In the genomic region with DNA sequence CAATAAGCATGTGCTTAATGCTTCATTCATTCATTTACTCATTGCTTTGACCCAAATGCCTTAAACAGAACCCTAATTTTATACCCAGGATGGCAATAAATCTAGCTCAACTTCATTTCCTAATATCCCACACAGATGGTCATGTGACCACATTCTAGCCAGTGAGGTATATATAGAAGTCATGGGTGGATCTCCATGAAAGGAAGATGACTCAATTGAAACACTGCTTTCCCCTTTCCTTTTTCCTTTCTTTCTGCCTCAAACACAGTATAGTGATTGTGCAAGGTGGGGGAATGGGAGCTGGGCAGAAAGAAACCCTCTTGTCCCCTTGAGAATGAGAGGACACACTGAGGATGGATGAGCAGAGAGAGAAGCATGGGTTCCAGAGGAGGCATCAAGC, we compare ENCODE assay signal across 23 cellular contexts.
A peak's percentile ranks its signal among the peaks of the same experiment; 100 is the strongest.
DNase-seq lines count a peak whose midpoint lies in the region; ATAC-seq and TF ChIP-seq lines count a peak whose summit lies in the region.
"Had no signal": no experiment of that assay in that cellular context is flagged by ENCODE, and none has a peak within 500 bp of the region (broad histone marks: within the 10 kb centered on the region; RNA-seq: fewer than 3 reads in every experiment).

No MANE protein-coding gene starts in this region.

- H3K4me1 ChIP-seq in transverse colon, result no peaks in the 10 kb centered on the region
- H3K4me1 ChIP-seq: BE2C, right lobe of liver had no signal

- H3K27ac ChIP-seq in RWPE1, result no peak overlapping the region
- no peak overlapping the region for H3K27ac ChIP-seq in transverse colon
- H3K27ac ChIP-seq: left lung, right lobe of liver had no signal

- intact Hi-C loops in transverse colon (cut with DNase I; ENCODE audit: low total_unique reads), result loop anchor here (10.0 kb wide), 1 partner anchor 66 kb away; no protein-coding TSS in a partner anchor

- no peak for ATAC-seq in HG02852 (IDR thresholded peaks at IDR 0.05; ENCODE audit: unreplicated experiment)
- ATAC-seq: left lung, right lobe of liver, T-helper 17 cell had no signal

- H3K9me3 ChIP-seq in transverse colon, result no peaks in the 10 kb centered on the region
- H3K9me3 ChIP-seq: BE2C, Caco-2, left lung, right lobe of liver had no signal

- peak; percentile 12 for DNase-seq in EL
- peak; percentile 12 for DNase-seq in RWPE1 (ENCODE audit: low spot score)
- DNase-seq in fibroblast of pulmonary artery (ENCODE audit: low read depth), result peak; percentile 56
- DNase-seq in renal cortical epithelial cell (ENCODE audit: low read depth), result peak; percentile 32
- no peak for DNase-seq in transverse colon
- no peak for DNase-seq in NCI-H2171 (lab: John Stamatoyannopoulos, UW)
- DNase-seq: activated CD4-positive, alpha-beta T cell treated with anti-CD3 and anti-CD28 coated beads for 48 hours; activated naive CD4-positive, alpha-beta T cell treated with anti-CD3 and anti-CD28 coated beads, Interleukin-2, amount 10 ng/mL, durations not matched to agents 7 days and 5 days; anterior cingulate cortex; BE2C; Caco-2; DMS79 treated with DMSO at 0.1 percent for 48 hours; H7; Kasumi-1; left lung; NCI-H1092; NCI-H187 treated with DMSO at 0.1 percent for 48 hours; NCI-H526 treated with DMSO at 0.1 percent for 48 hours; right lobe of liver; stimulated activated CD4-positive, alpha-beta T cell treated with anti-CD3 and anti-CD28 coated beads, Interleukin-4, amount 100 ng/mL, for 4 hours; stimulated activated naive CD4-positive, alpha-beta T cell; T-helper 17 cell had no signal

- no peak overlapping the region for H3K4me3 ChIP-seq in fibroblast of pulmonary artery (replicated peaks; ENCODE audit: low read depth, low read length)
- no peak overlapping the region for H3K4me3 ChIP-seq in transverse colon
- H3K4me3 ChIP-seq: left lung, right lobe of liver had no signal

- no peak for TF ChIP-seq POLR2A in transverse colon (IDR thresholded peaks at IDR 0.05)

- no peak for TF ChIP-seq EP300 in transverse colon (IDR thresholded peaks at IDR 0.05; ENCODE audit: low read depth)

- TF ChIP-seq CTCF in RWPE1 (conservative IDR thresholded peaks at IDR 0.05; ENCODE audit: low read depth) (no peak), fibroblast of pulmonary artery (IDR thresholded peaks at IDR 0.05; ENCODE audit: low read length, missing control alignments) (no peak), transverse colon (IDR thresholded peaks at IDR 0.05) (no peak)

- H3K36me3 ChIP-seq in transverse colon, result no peaks in the 10 kb centered on the region
- H3K36me3 ChIP-seq: BE2C, left lung, right lobe of liver had no signal

- in situ Hi-C loops in transverse colon (cut with MboI; ENCODE audit: low pct_ligation_motif_present in 1 of 4, low pct_unique_long_range_greater_than_20kb in 1 of 4, low sequenced_read_pairs in 3 of 4), result loop anchor here in 1 of 4 donors (10.0 kb wide), 1 partner anchor 374 kb away; no protein-coding TSS in a partner anchor

- CTCF ChIA-PET in RWPE1 (lab: Yijun Ruan, JAX), result no interaction called here

- no peaks in the 10 kb centered on the region for H3K27me3 ChIP-seq in transverse colon
- H3K27me3 ChIP-seq: BE2C, left lung, right lobe of liver had no signal

- POLR2A ChIA-PET in RWPE1 (lab: Yijun Ruan, JAX; ENCODE audit: low non-redundant PET), result no interaction called here

Comparison
In these comparisons a context has a peak if more than half of its experiments do, and no peak if none do; other contexts are left out.
1. DNase-seq: peak in EL (single experiment), RWPE1 (single experiment), fibroblast of pulmonary artery (single experiment) and renal cortical epithelial cell (single experiment); none in transverse colon (single experiment) and NCI-H2171 (single experiment).